Comparison of ENCODE assay signal across 7 cellular contexts in genomic region chr6:158656986-158657385, GRCh38. TPM values are rescaled to one million over a fixed set of nuclear protein-coding genes. Genes with fewer than 3 reads are reported as not detected.
DNase-seq lines count a peak whose midpoint lies in the region; ATAC-seq lines count a peak whose summit lies in the region.
"Not testable (repeated sequence)": the region's sequence is repeated elsewhere in the genome, so short reads cannot be mapped to it uniquely, and the experiment has no call there.

No MANE protein-coding gene starts in this region.

- not testable (repeated sequence) for H3K9me3 ChIP-seq in MG63

- ATAC-seq in T-cell (replicated peaks in 1 of 4); effector memory CD8-positive, alpha-beta T cell (replicated peaks); natural killer cell treated with Interleukin-12 subunit alpha and Interleukin-12 subunit beta and Interleukin-15 and Interleukin-18, amount 100 ng/mL, for 72 hours: not testable (repeated sequence)

- H3K4me3 ChIP-seq in MG63: not testable (repeated sequence)

- not testable (repeated sequence) for H3K27me3 ChIP-seq in MG63

- peak overlapping the region; percentile 57 to 64 for H3K27ac Mint-ChIP-seq in T-cell
- H3K27ac Mint-ChIP-seq in activated T-cell treated with anti-CD3 and anti-CD28 coated beads, Interleukin-2, amount 50 U/mL, for 24 hours: peak overlapping the region; percentile 68
- H3K27ac Mint-ChIP-seq in effector memory CD8-positive, alpha-beta T cell: peak overlapping the region; percentile 97
- peak overlapping the region; percentile 93 to 98 for H3K27ac Mint-ChIP-seq in natural killer cell treated with Interleukin-12 subunit alpha and Interleukin-12 subunit beta and Interleukin-15 and Interleukin-18, amount 100 ng/mL, for 72 hours

- H3K27me3 Mint-ChIP-seq in T-cell; activated T-cell treated with anti-CD3 and anti-CD28 coated beads, Interleukin-2, amount 50 U/mL, for 24 hours; effector memory CD8-positive, alpha-beta T cell; natural killer cell treated with Interleukin-12 subunit alpha and Interleukin-12 subunit beta and Interleukin-15 and Interleukin-18, amount 100 ng/mL, for 72 hours: not testable (repeated sequence)

- not testable (repeated sequence) for H3K4me3 Mint-ChIP-seq in T-cell; activated T-cell treated with anti-CD3 and anti-CD28 coated beads, Interleukin-2, amount 50 U/mL, for 24 hours
- H3K4me3 Mint-ChIP-seq in effector memory CD8-positive, alpha-beta T cell: peak overlapping the region in 1 of 2 donors; percentile 80
- peak overlapping the region; percentile 85 for H3K4me3 Mint-ChIP-seq in natural killer cell treated with Interleukin-12 subunit alpha and Interleukin-12 subunit beta and Interleukin-15 and Interleukin-18, amount 100 ng/mL, for 72 hours

- peak; percentile 61 for DNase-seq in DMS53 (lab: John Stamatoyannopoulos, UW)
- peak; percentile 72 for DNase-seq in MG63
- DNase-seq in T-cell; activated T-cell treated with anti-CD3 and anti-CD28 coated beads, Interleukin-2, amount 50 U/mL, for 24 hours; effector memory CD8-positive, alpha-beta T cell; natural killer cell treated with Interleukin-12 subunit alpha and Interleukin-12 subunit beta and Interleukin-15 and Interleukin-18, amount 100 ng/mL, for 72 hours (ENCODE audit: low spot score): not testable (repeated sequence)
- DNase-seq in islet precursor cell: peak; percentile 45

- H3K9me3 Mint-ChIP-seq in T-cell; activated T-cell treated with anti-CD3 and anti-CD28 coated beads, Interleukin-2, amount 50 U/mL, for 24 hours; effector memory CD8-positive, alpha-beta T cell; natural killer cell treated with Interleukin-12 subunit alpha and Interleukin-12 subunit beta and Interleukin-15 and Interleukin-18, amount 100 ng/mL, for 72 hours: not testable (repeated sequence)

- POLR2A ChIA-PET in T-cell (lab: Charles Lee): not testable (repeated sequence)

- H3K36me3 Mint-ChIP-seq in T-cell: peaks cover 19% of the 10 kb centered on the region
- H3K36me3 Mint-ChIP-seq in activated T-cell treated with anti-CD3 and anti-CD28 coated beads, Interleukin-2, amount 50 U/mL, for 24 hours (ENCODE audit: low read depth): peaks cover 94% of the 10 kb centered on the region
- H3K36me3 Mint-ChIP-seq in effector memory CD8-positive, alpha-beta T cell (ENCODE audit: insufficient read depth): peaks cover 76% of the 10 kb centered on the region
- peaks cover 51% of the 10 kb centered on the region for H3K36me3 Mint-ChIP-seq in natural killer cell treated with Interleukin-12 subunit alpha and Interleukin-12 subunit beta and Interleukin-15 and Interleukin-18, amount 100 ng/mL, for 72 hours

- CTCF ChIA-PET in T-cell (lab: Charles Lee): interaction anchor here in 1 of 2 donors (0.6 kb wide), 1 partner anchor 274 kb away, joined by 3 read pairs; no protein-coding TSS in a partner anchor

- H3K4me1 Mint-ChIP-seq in T-cell: peaks cover 63 to 72% (median 69%) of the 10 kb centered on the region in 3 donors
- peaks cover 82% of the 10 kb centered on the region for H3K4me1 Mint-ChIP-seq in activated T-cell treated with anti-CD3 and anti-CD28 coated beads, Interleukin-2, amount 50 U/mL, for 24 hours (ENCODE audit: low read depth)
- peaks cover 54 to 61% of the 10 kb centered on the region in 2 donors for H3K4me1 Mint-ChIP-seq in effector memory CD8-positive, alpha-beta T cell (ENCODE audit: low read depth in 2 of 2)
- peaks cover 73 to 80% of the 10 kb centered on the region in 2 donors for H3K4me1 Mint-ChIP-seq in natural killer cell treated with Interleukin-12 subunit alpha and Interleukin-12 subunit beta and Interleukin-15 and Interleukin-18, amount 100 ng/mL, for 72 hours (ENCODE audit: low read depth in 2 of 2)

- H3K36me3 ChIP-seq in MG63: not testable (repeated sequence)

RNA-seq across cellular contexts. Expression of gene SYTL3, which starts 7.1 kb away (rescaled TPM):
- total RNA-seq in MG63 (2014; rRNA removed; shearing (Covaris generic); ENCODE audit: low replicate concordance): 7.7 and 8.9 TPM in 2 replicates
- total RNA-seq in T-cell: 10 to 100 TPM; 14.4 to 45.6 (median 22.9) TPM
- total RNA-seq in natural killer cell treated with Interleukin-12 subunit alpha and Interleukin-12 subunit beta and Interleukin-15 and Interleukin-18, amount 100 ng/mL, for 72 hours: 100 to 1,000 TPM; 199 to 246 TPM

RNA-seq across cellular contexts. Expression of gene DYNLT1, which starts 12.4 kb away (rescaled TPM):
- total RNA-seq in MG63 (2014; rRNA removed; shearing (Covaris generic); ENCODE audit: low replicate concordance): 133 and 182 TPM in 2 replicates
- 100 to 1,000 TPM in 1 of 5 donors, 10 to 100 TPM in 4; 50.8 to 128 (median 59.5) TPM for total RNA-seq in T-cell
- total RNA-seq in natural killer cell treated with Interleukin-12 subunit alpha and Interleukin-12 subunit beta and Interleukin-15 and Interleukin-18, amount 100 ng/mL, for 72 hours: 100 to 1,000 TPM; 117 to 157 TPM

Comparison
In these comparisons a context has a peak if more than half of its experiments do, and no peak if none do; other contexts are left out.
1. RNA of gene SYTL3, which starts 7.1 kb away (total RNA-seq): 199 to 246 TPM in natural killer cell treated with Interleukin-12 subunit alpha and Interleukin-12 subunit beta and Interleukin-15 and Interleukin-18, amount 100 ng/mL, for 72 hours; 14.4 to 45.6 TPM in T-cell and 7.7 to 8.9 TPM in MG63; every median in the first group is over 4 times any median in the second.
2. Peak in every context shown above with its lines, with median percentiles within 50 percentile points of each other: H3K27ac Mint-ChIP-seq.